In the genomic region with DNA sequence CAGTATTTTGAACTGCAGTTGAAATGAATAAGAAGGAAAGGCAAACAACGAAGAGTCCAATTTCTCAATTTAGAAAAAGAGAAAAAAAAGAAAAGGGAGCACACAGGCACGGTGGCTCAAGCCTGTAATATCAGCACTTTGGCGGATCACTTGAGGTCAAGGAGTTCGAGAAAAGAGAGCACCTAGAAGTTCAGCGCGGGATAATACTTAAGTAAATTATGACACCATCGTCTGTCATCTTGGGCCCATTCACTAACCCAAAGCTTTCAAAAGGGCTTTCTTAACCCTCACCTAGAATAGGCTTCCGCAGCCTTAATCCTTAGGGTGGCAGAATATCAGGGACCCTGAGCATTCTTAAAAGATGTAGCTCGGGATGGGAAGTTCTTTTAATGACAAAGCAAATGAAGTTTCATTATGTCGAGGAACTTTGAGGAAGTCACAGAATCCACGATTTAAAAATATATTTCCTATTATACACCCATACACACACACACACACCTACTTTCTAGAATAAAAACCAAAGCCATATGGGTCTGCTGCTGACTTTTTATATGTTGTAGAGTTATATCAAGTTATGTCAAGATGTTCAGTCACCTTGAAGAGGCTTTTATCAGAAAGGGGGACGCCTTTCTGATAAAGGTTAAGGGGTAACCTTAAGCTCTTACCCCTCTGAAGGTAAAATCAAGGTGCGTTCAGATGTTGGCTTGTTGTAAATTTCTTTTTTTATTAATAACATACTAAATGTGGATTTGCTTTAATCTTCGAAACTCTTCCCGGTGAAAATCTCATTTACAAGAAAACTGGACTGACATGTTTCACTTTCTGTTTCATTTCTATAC, we compare ENCODE assay signal across 8 cellular contexts. TPM values are rescaled to one million over a fixed set of nuclear protein-coding genes. Genes with fewer than 3 reads are reported as not detected.
DNase-seq lines count a peak whose midpoint lies in the region; ATAC-seq, FAIRE-seq and TF ChIP-seq lines count a peak whose summit lies in the region.

No MANE protein-coding gene starts in this region.

- H3K4me3 ChIP-seq in fibroblast of mammary gland (ENCODE audit: control insufficient read depth, low read depth, low read length) (peak overlapping the region; percentile 66), retinal pigment epithelial cell (ENCODE audit: low read length) (peak overlapping the region; percentile 66)

- no peak for DNase-seq in GM12891 (ENCODE audit: insufficient read length, low spot score)
- peak; percentile 39 for DNase-seq in RPMI8226
- no peak for DNase-seq in fibroblast of mammary gland (ENCODE audit: low read depth)
- DNase-seq in retinal pigment epithelial cell (ENCODE audit: low read depth), result no peak
- no peak for DNase-seq in activated CD8-positive, alpha-beta memory T cell treated with anti-CD3 and anti-CD28 coated beads, Interleukin-2, amount 50 U/mL, for 48 hours

- peak; percentile 59 for FAIRE-seq in GM12891 (lab: Jason Lieb, UNC)

- no peak for TF ChIP-seq POLR2A in GM12891 (IDR thresholded peaks at IDR 0.05; ENCODE audit: low read depth, low read length)

- ATAC-seq in HG03159 (IDR thresholded peaks at IDR 0.05; ENCODE audit: unreplicated experiment), result no peak
- ATAC-seq in HG02981 (IDR thresholded peaks at IDR 0.05; ENCODE audit: unreplicated experiment), result no peak
- ATAC-seq in GM21786 (IDR thresholded peaks at IDR 0.05; ENCODE audit: unreplicated experiment), result no peak

- TF ChIP-seq CTCF in fibroblast of mammary gland (conservative IDR thresholded peaks at IDR 0.05; ENCODE audit: control insufficient read depth, insufficient read depth, low read depth, low read length) (no peak), retinal pigment epithelial cell (conservative IDR thresholded peaks at IDR 0.05; ENCODE audit: low read depth, low read length) (no peak)

TF ChIP-seq in GM12891, 5 proteins besides CTCF, POLR2A, EP300 and RAD21:
- TF ChIP-seq SPI1 (IDR thresholded peaks at IDR 0.05; ENCODE audit: low read depth, low read length) (peak; percentile 30; the same call in 1 of the 2 replicates), POLR2AphosphoS5 (IDR thresholded peaks at IDR 0.05; ENCODE audit: low read depth, low read length) (no peak), PAX5 (IDR thresholded peaks at IDR 0.05; ENCODE audit: insufficient read depth, low read length, severe bottlenecking) (no peak), POU2F2 (IDR thresholded peaks at IDR 0.05; ENCODE audit: low read depth, low read length) (no peak), TAF1 (IDR thresholded peaks at IDR 0.05; ENCODE audit: low read depth, low read length) (no peak)

RNA-seq across cellular contexts. Expression of a gene that starts 0.6 kb away (rescaled TPM):
- 18.1 TPM for polyA plus RNA-seq in GM12891 (2012; ENCODE audit: low read depth, missing spikeins)

RNA-seq across cellular contexts. Expression of a gene that starts 12.0 kb away (rescaled TPM):
- 28.5 TPM for polyA plus RNA-seq in GM12891 (2012; ENCODE audit: low read depth, missing spikeins)
